11 cellular contexts compared by ENCODE assay signal in the genomic region with DNA sequence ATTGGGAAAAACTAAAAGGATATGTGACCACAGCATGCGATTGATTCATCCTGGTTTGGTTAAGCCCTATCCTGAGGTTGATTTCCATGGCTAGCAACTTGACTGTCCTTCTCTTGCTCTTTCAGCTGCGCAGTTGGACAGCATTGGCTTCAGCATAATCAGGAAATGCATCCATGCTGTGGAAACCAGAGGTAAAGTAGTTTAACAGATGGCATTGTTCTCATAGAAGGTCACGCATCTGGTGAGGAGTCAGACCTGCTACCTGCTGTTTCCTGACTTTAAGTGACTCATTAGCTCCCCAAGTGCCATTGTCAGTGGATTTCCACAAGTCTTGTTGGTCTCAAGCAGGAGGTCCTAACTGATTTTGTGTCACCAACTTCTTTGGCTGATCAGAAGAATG.
A peak's percentile ranks its signal among the peaks of the same experiment; 100 is the strongest.
DNase-seq lines count a peak whose midpoint lies in the region; ATAC-seq and TF ChIP-seq lines count a peak whose summit lies in the region.
"Had no signal": no experiment of that assay in that cellular context is flagged by ENCODE, and none has a peak within 500 bp of the region (broad histone marks: within the 10 kb centered on the region; RNA-seq: fewer than 3 reads in every experiment).

No MANE protein-coding gene starts in this region.

- no peaks in the 10 kb centered on the region for H3K9me2 ChIP-seq in HCT116 (ENCODE audit: insufficient read depth)

- RAD21 ChIA-PET in HCT116 (lab: Charles Lee; ENCODE audit: low non-redundant PET in 1 of 2, low total read pairs in 2 of 2, uncharacterized antibody in 2 of 2, unreplicated experiment in 2 of 2), result no interaction called here

- H2AFZ ChIP-seq in HCT116 (ENCODE audit: low read depth, low read length, poor library complexity, severe bottlenecking), result no peak overlapping the region

- H3K27me3 ChIP-seq in HCT116 (ENCODE audit: insufficient read depth, low read length) (no peaks in the 10 kb centered on the region), NT2/D1 (ENCODE audit: insufficient read depth, insufficient read length) (no peaks in the 10 kb centered on the region), A673 (replicated peaks; ENCODE audit: insufficient read depth, low read depth, low read length, poor library complexity) (no peaks in the 10 kb centered on the region), sigmoid colon (no peaks in the 10 kb centered on the region)
- H3K27me3 ChIP-seq: thyroid gland had no signal

- H3K27ac Mint-ChIP-seq in naive thymus-derived CD8-positive, alpha-beta T cell, result no peak overlapping the region
- H3K27ac Mint-ChIP-seq: T-helper 2 cell treated with Interferon-gamma antibody and Interleukin-4, amounts not matched to agents 5 μg/mL and 100 μg/mL, for 36 hours had no signal

- ATAC-seq in HCT116, result no peak
- ATAC-seq in naive thymus-derived CD8-positive, alpha-beta T cell, result no peak
- ATAC-seq: K562 had no signal

- TF ChIP-seq CTCF in HCT116 (IDR thresholded peaks at IDR 0.05 in 2 of 3, conservative IDR thresholded peaks at IDR 0.05 in 1 of 3; ENCODE audit: borderline replicate concordance in 1 of 3, insufficient read depth in 1 of 3, low read depth in 2 of 3, low read length in 2 of 3), result no peak
- TF ChIP-seq CTCF in A673 (conservative IDR thresholded peaks at IDR 0.05; ENCODE audit: low read depth, low read length), result no peak
- no peak for TF ChIP-seq CTCF in sigmoid colon (IDR thresholded peaks at IDR 0.05)

- no peak overlapping the region for H3K9ac ChIP-seq in HCT116 (ENCODE audit: low read length)
- H3K9ac ChIP-seq in NT2/D1 (ENCODE audit: insufficient read length, low read depth), result no peak overlapping the region

- H3K9me3 ChIP-seq in HCT116 (ENCODE audit: control insufficient read depth in 1 of 2, insufficient read depth in 1 of 2, low read depth in 1 of 2, low read length in 2 of 2) (no peaks in the 10 kb centered on the region), NT2/D1 (ENCODE audit: insufficient read depth, low read length) (no peaks in the 10 kb centered on the region), A673 (ENCODE audit: low read depth, low read length, poor library complexity, severe bottlenecking) (no peaks in the 10 kb centered on the region), sigmoid colon (no peaks in the 10 kb centered on the region)
- H3K9me3 ChIP-seq: thyroid gland had no signal

- no peaks in the 10 kb centered on the region for H3K27me3 Mint-ChIP-seq in naive thymus-derived CD8-positive, alpha-beta T cell

- intact Hi-C loops in HCT116 (cut with micrococcal nuclease), result no loop called here
- intact Hi-C loops in A673 (cut with micrococcal nuclease; ENCODE audit: unreplicated experiment), result no loop called here
- intact Hi-C loops in sigmoid colon (cut with DNase I), result no loop called here

- H3K4me3 Mint-ChIP-seq in naive thymus-derived CD8-positive, alpha-beta T cell, result no peak overlapping the region
- H3K4me3 Mint-ChIP-seq: T-helper 2 cell treated with Interferon-gamma antibody and Interleukin-4, amounts not matched to agents 5 μg/mL and 100 μg/mL, for 36 hours had no signal

- no peaks in the 10 kb centered on the region for H3K79me2 ChIP-seq in HCT116 (ENCODE audit: insufficient read depth, low read length)

- no peaks in the 10 kb centered on the region for H3K9me3 Mint-ChIP-seq in naive thymus-derived CD8-positive, alpha-beta T cell
- H3K9me3 Mint-ChIP-seq: T-helper 2 cell treated with Interferon-gamma antibody and Interleukin-4, amounts not matched to agents 5 μg/mL and 100 μg/mL, for 36 hours had no signal

- H3K4me2 ChIP-seq in HCT116 (ENCODE audit: low read length), result peak overlapping the region; percentile 37

- peaks cover 2 to 16% (median 5%) of the 10 kb centered on the region in 4 donors for H3K4me1 Mint-ChIP-seq in naive thymus-derived CD8-positive, alpha-beta T cell

- peak; percentile 54 for DNase-seq in ELR (ENCODE audit: low read depth)
- peak; percentile 45 for DNase-seq in HCT116 (ENCODE audit: low read depth, low spot score)
- DNase-seq in NT2/D1 (ENCODE audit: low read depth, low spot score), result peak; percentile 79
- DNase-seq in iPS DF 19.7 (ENCODE audit: low read depth, low spot score), result peak; percentile 95
- no peak for DNase-seq in A673 (ENCODE audit: low spot score)
- no peak for DNase-seq in sigmoid colon
- DNase-seq in naive thymus-derived CD8-positive, alpha-beta T cell, result no peak
- DNase-seq: Calu3, thyroid gland had no signal

- no peak overlapping the region for H3K27ac ChIP-seq in HCT116 (ENCODE audit: low read depth, low read length)
- no peak overlapping the region for H3K27ac ChIP-seq in A673 (ENCODE audit: low read depth, low read length, poor library complexity, severe bottlenecking)
- no peak overlapping the region for H3K27ac ChIP-seq in sigmoid colon
- H3K27ac ChIP-seq: thyroid gland had no signal

- no peaks in the 10 kb centered on the region for H4K20me1 ChIP-seq in HCT116 (ENCODE audit: insufficient read depth)

- CTCF ChIA-PET in HCT116 (lab: Charles Lee) (no interaction called here), A673 (lab: Charles Lee) (no interaction called here)

- H3K4me1 ChIP-seq in HCT116 (ENCODE audit: control insufficient read depth in 1 of 2, insufficient read depth in 2 of 2, low read length in 2 of 2) (peaks cover 25 to 48% of the 10 kb centered on the region in 2 experiments), NT2/D1 (ENCODE audit: insufficient read depth, insufficient read length) (peaks cover 2% of the 10 kb centered on the region), A673 (ENCODE audit: insufficient read depth, low read length, poor library complexity, severe bottlenecking) (peaks cover 3% of the 10 kb centered on the region), sigmoid colon (peaks cover 0 to 9% (median 4%) of the 10 kb centered on the region in 4 donors)

- no peak for TF ChIP-seq EP300 in sigmoid colon (IDR thresholded peaks at IDR 0.05)

- TF ChIP-seq POLR2A in HCT116 (IDR thresholded peaks at IDR 0.05; ENCODE audit: borderline replicate concordance, extremely low read depth, insufficient read depth, insufficient read length) (no peak), sigmoid colon (IDR thresholded peaks at IDR 0.05) (no peak)

- H3K36me3 Mint-ChIP-seq in naive thymus-derived CD8-positive, alpha-beta T cell, result peaks cover 13 to 49% (median 38%) of the 10 kb centered on the region in 3 donors

- no peak for TF ChIP-seq RAD21 in HCT116 (IDR thresholded peaks at IDR 0.05; ENCODE audit: low read depth)

- BruUV-seq in HCT116 (replicated peaks; lab: Mats Ljungman, UMichigan) (no TSS peak), A673 (replicated peaks; lab: Mats Ljungman, UMichigan) (no TSS peak)

- 91 to 97% methylated on average over 3 of the region's 3 CpGs for WGBS in sigmoid colon, 2 donors

- POLR2A ChIA-PET in HCT116 (lab: Charles Lee), result no interaction called here
- POLR2A ChIA-PET in A673 (lab: Charles Lee; ENCODE audit: low non-redundant PET), result no interaction called here
- POLR2A ChIA-PET in naive thymus-derived CD8-positive, alpha-beta T cell (lab: Charles Lee), result no interaction called here

- H3K36me3 ChIP-seq in HCT116 (ENCODE audit: control insufficient read depth in 1 of 2, insufficient read depth in 2 of 2, low read length in 2 of 2), result no peaks in the 10 kb centered on the region
- peaks cover 3% of the 10 kb centered on the region for H3K36me3 ChIP-seq in NT2/D1 (ENCODE audit: insufficient read depth, insufficient read length, low read length)
- H3K36me3 ChIP-seq in A673 (ENCODE audit: insufficient read depth, low read length, poor library complexity, severe bottlenecking), result no peaks in the 10 kb centered on the region
- no peaks in the 10 kb centered on the region for H3K36me3 ChIP-seq in sigmoid colon
- H3K36me3 ChIP-seq: thyroid gland had no signal

- H3K4me3 ChIP-seq in HCT116 (replicated peaks in 1 of 2; ENCODE audit: low read depth in 1 of 2, low read length in 2 of 2) (no peak overlapping the region), NT2/D1 (ENCODE audit: insufficient read length, low read depth) (no peak overlapping the region), A673 (ENCODE audit: low read depth, low read length, poor library complexity, severe bottlenecking) (no peak overlapping the region), sigmoid colon (no peak overlapping the region)
- H3K4me3 ChIP-seq: K562, thyroid gland had no signal

TF ChIP-seq in HCT116, 20 proteins besides CTCF, POLR2A, EP300 and RAD21:
- peak; percentile 41 for TF ChIP-seq JUND (IDR thresholded peaks at IDR 0.05)
- no peak for TF ChIP-seq ZNF274 (IDR thresholded peaks at IDR 0.05; ENCODE audit: low read depth, low read length)
- TF ChIP-seq YY1 (IDR thresholded peaks at IDR 0.05; ENCODE audit: extremely low read depth, insufficient replicate concordance, low read depth, low read length), result no peak
- TF ChIP-seq FOSL1 (IDR thresholded peaks at IDR 0.05; ENCODE audit: low read depth), result peak; percentile 50
- no peak for TF ChIP-seq SIN3A (IDR thresholded peaks at IDR 0.05; ENCODE audit: low read depth)
- peak; percentile 47; the same call in 1 of the 2 replicates for TF ChIP-seq SP1 (IDR thresholded peaks at IDR 0.05; ENCODE audit: low read depth)
- 0 out of 2 replicates have a peak, but pooled peaks have one; percentile 14 for TF ChIP-seq SRF (IDR thresholded peaks at IDR 0.05; ENCODE audit: low read depth)
- TF ChIP-seq, protein P1, sequence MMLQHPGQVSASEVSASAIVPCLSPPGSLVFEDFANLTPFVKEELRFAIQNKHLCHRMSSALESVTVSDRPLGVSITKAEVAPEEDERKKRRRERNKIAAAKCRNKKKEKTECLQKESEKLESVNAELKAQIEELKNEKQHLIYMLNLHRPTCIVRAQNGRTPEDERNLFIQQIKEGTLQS (IDR thresholded peaks at IDR 0.05), result no peak

Comparison
In these comparisons a context has a peak if more than half of its experiments do, and no peak if none do; other contexts are left out.
1. DNase-seq: peak in ELR (single experiment), HCT116 (single experiment), NT2/D1 (single experiment) and iPS DF 19.7 (single experiment); none in A673 (single experiment), sigmoid colon (single experiment) and naive thymus-derived CD8-positive, alpha-beta T cell (0 of 10).